1 cellular context compared by ENCODE assay signal in genomic region chr12:55727643-55728184, GRCh38.
TF ChIP-seq lines count a peak whose summit lies in the region.

No MANE protein-coding gene starts in this region.

TF ChIP-seq in HEK293, 187 proteins besides CTCF, POLR2A, EP300 and RAD21 (continued from another document):
- TF ChIP-seq ZNF221 (tag by site-specific recombination; IDR thresholded peaks at IDR 0.05; ENCODE audit: borderline replicate concordance), result no peak
- TF ChIP-seq KLF7 (tag by site-specific recombination; IDR thresholded peaks at IDR 0.05; ENCODE audit: borderline replicate concordance), result no peak
- TF ChIP-seq ZNF174 (tag by site-specific recombination; IDR thresholded peaks at IDR 0.05), result no peak
- TF ChIP-seq ZNF184 (tag by site-specific recombination; IDR thresholded peaks at IDR 0.05), result no peak
- no peak for TF ChIP-seq ZNF768 (tag by site-specific recombination; IDR thresholded peaks at IDR 0.05)
- TF ChIP-seq REST (tag by site-specific recombination; IDR thresholded peaks at IDR 0.05), result 0 out of 2 replicates have a peak, but pooled peaks have one; percentile 18
- no peak for TF ChIP-seq ZNF571 (tag by site-specific recombination; IDR thresholded peaks at IDR 0.05)
- TF ChIP-seq ATF2 (tag by site-specific recombination; IDR thresholded peaks at IDR 0.05; ENCODE audit: low read depth), result no peak
- TF ChIP-seq ZNF404 (tag by site-specific recombination; IDR thresholded peaks at IDR 0.05), result no peak
- TF ChIP-seq ZNF121 (tag by site-specific recombination; IDR thresholded peaks at IDR 0.05), result no peak
- peak; percentile 61 for TF ChIP-seq GLIS2 (tag by site-specific recombination; IDR thresholded peaks at IDR 0.05)
- no peak for TF ChIP-seq ZNF175 (tag by site-specific recombination; IDR thresholded peaks at IDR 0.05)
- TF ChIP-seq ZNF211 (tag by site-specific recombination; IDR thresholded peaks at IDR 0.05; ENCODE audit: low read depth), result no peak
- TF ChIP-seq ZNF48 (tag by site-specific recombination; IDR thresholded peaks at IDR 0.05), result no peak
- 0 out of 2 replicates have a peak, but pooled peaks have one; percentile 30 for TF ChIP-seq SP7 (tag by site-specific recombination; IDR thresholded peaks at IDR 0.05)
- TF ChIP-seq INSM2 (tag by site-specific recombination; IDR thresholded peaks at IDR 0.05), result no peak
- TF ChIP-seq ZNF302 (tag by site-specific recombination; IDR thresholded peaks at IDR 0.05; ENCODE audit: low read depth), result no peak
- no peak for TF ChIP-seq ZNF133 (tag by site-specific recombination; IDR thresholded peaks at IDR 0.05)
- no peak for TF ChIP-seq YY1 (tag by site-specific recombination; IDR thresholded peaks at IDR 0.05)
- TF ChIP-seq ZNF76 (tag by site-specific recombination; IDR thresholded peaks at IDR 0.05; ENCODE audit: borderline replicate concordance, low read depth), result no peak
- TF ChIP-seq BCL11B (tag by site-specific recombination; IDR thresholded peaks at IDR 0.05; ENCODE audit: low read depth), result no peak
- TF ChIP-seq GLI4 (tag by site-specific recombination; IDR thresholded peaks at IDR 0.05), result no peak
- TF ChIP-seq ZNF488 (tag by site-specific recombination; IDR thresholded peaks at IDR 0.05), result no peak
- no peak for TF ChIP-seq ZSCAN23 (tag by site-specific recombination; IDR thresholded peaks at IDR 0.05)
- TF ChIP-seq ZNF626 (tag by site-specific recombination; IDR thresholded peaks at IDR 0.05), result no peak
- no peak for TF ChIP-seq ZBTB21 (tag by site-specific recombination; IDR thresholded peaks at IDR 0.05)
- TF ChIP-seq ZNF843 (tag by site-specific recombination; IDR thresholded peaks at IDR 0.05), result no peak
- no peak for TF ChIP-seq ZBTB48 (tag by site-specific recombination; IDR thresholded peaks at IDR 0.05)
- no peak for TF ChIP-seq ZNF747 (tag by site-specific recombination; IDR thresholded peaks at IDR 0.05)
- no peak for TF ChIP-seq TCF7L2 (IDR thresholded peaks at IDR 0.05; ENCODE audit: borderline replicate concordance, low read depth, low read length)
- TF ChIP-seq PATZ1 (tag by site-specific recombination; IDR thresholded peaks at IDR 0.05), result no peak
- TF ChIP-seq ZNF518A (tag by site-specific recombination; conservative IDR thresholded peaks at IDR 0.05; ENCODE audit: low read depth), result no peak
